In the genomic region with DNA sequence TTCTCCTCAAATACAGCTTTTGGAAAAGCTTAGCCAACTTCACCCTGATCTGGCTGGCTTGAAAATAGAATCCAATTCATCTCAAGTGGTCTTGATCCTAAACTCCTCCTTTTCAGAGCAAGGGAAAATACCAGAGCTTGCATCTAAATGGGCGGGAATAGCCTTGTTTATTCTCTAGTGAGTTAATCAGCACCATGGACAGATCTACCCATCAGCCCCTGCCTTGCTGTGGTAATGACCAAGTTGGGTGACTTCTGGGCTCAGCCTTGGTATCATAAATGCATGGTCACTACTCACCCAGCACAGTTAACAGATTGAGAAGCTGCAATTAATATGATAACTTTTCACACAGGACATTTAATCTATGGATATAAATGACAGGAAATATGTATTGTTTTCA, we compare ENCODE assay signal across 15 cellular contexts.
DNase-seq lines count a peak whose midpoint lies in the region; ATAC-seq and TF ChIP-seq lines count a peak whose summit lies in the region.
"Had no signal": no experiment of that assay in that cellular context is flagged by ENCODE, and none has a peak within 500 bp of the region (broad histone marks: within the 10 kb centered on the region; RNA-seq: fewer than 3 reads in every experiment).

No MANE protein-coding gene starts in this region.

- H3K9me3 ChIP-seq in SK-N-MC (ENCODE audit: low read depth, low read length), result no peaks in the 10 kb centered on the region
- H3K9me3 ChIP-seq: left ventricle myocardium inferior, suprapubic skin had no signal

- H3K9ac ChIP-seq in SK-N-MC (ENCODE audit: insufficient read length), result no peak overlapping the region

- ATAC-seq in left lobe of liver (peak; percentile 51), HG03565 (IDR thresholded peaks at IDR 0.05; ENCODE audit: unreplicated experiment) (no peak), GM18907 (IDR thresholded peaks at IDR 0.05; ENCODE audit: unreplicated experiment) (no peak)

- DNase-seq in GM20000 (ENCODE audit: low spot score) (peak; percentile 28), KG1 (lab: John Stamatoyannopoulos, UW) (peak; percentile 6), SK-N-MC (ENCODE audit: low read depth, low spot score) (peak; percentile 3), left lobe of liver (ENCODE audit: low spot score) (no peak), T1000 (lab: John Stamatoyannopoulos, UW) (no peak), nucleus accumbens (lab: John Stamatoyannopoulos, UW) (no peak)
- DNase-seq: activated CD8-positive, alpha-beta memory T cell treated with anti-CD3 and anti-CD28 coated beads for 24 hours; activated naive CD4-positive, alpha-beta T cell treated with Interleukin-2 at 50 U/mL for 16 hours; CD4-positive, CD25-positive, alpha-beta regulatory T cell; left ventricle myocardium inferior; NCI-H2029 had no signal

- H3K27ac ChIP-seq in SK-N-MC, result no peak overlapping the region
- H3K27ac ChIP-seq: left ventricle myocardium inferior, suprapubic skin had no signal

- H3K36me3 ChIP-seq in SK-N-MC (ENCODE audit: insufficient read depth, low read length), result no peaks in the 10 kb centered on the region
- H3K36me3 ChIP-seq: left ventricle myocardium inferior, suprapubic skin had no signal

- no peak for TF ChIP-seq CTCF in GM20000 (IDR thresholded peaks at IDR 0.05; ENCODE audit: extremely low read depth, missing control alignments)

- no peak overlapping the region for H3K4me3 ChIP-seq in SK-N-MC
- H3K4me3 ChIP-seq: left ventricle myocardium inferior, smooth muscle cell, suprapubic skin had no signal

Comparison
In these comparisons a context has a peak if more than half of its experiments do, and no peak if none do; other contexts are left out.
1. DNase-seq: peak in GM20000 (single experiment), KG1 (single experiment) and SK-N-MC (single experiment); none in left lobe of liver (single experiment), T1000 (single experiment) and nucleus accumbens (0 of 56).